ENCODE assay signal across 17 cellular contexts in genomic region chr10:101136007-101136707, GRCh38. TPM values are rescaled to one million over a fixed set of nuclear protein-coding genes. Genes with fewer than 3 reads are reported as not detected.
DNase-seq lines count a peak whose midpoint lies in the region; ATAC-seq and TF ChIP-seq lines count a peak whose summit lies in the region.
"Had no signal": no experiment of that assay in that cellular context is flagged by ENCODE, and none has a peak within 500 bp of the region (broad histone marks: within the 10 kb centered on the region; RNA-seq: fewer than 3 reads in every experiment).

No MANE protein-coding gene starts in this region.

- H3K36me3 ChIP-seq in osteoblast (ENCODE audit: insufficient read depth, low read length), result no peaks in the 10 kb centered on the region

- no peaks in the 10 kb centered on the region for H4K20me1 ChIP-seq in osteoblast (ENCODE audit: insufficient read depth, low read length)

- peaks cover 39% of the 10 kb centered on the region for H3K4me1 Mint-ChIP-seq in activated CD8-positive, alpha-beta T cell treated with anti-CD3 and anti-CD28 coated beads for 36 hours (ENCODE audit: low read depth)
- peaks cover 20% of the 10 kb centered on the region for H3K4me1 Mint-ChIP-seq in activated CD8-positive, alpha-beta T cell treated with anti-CD3 and anti-CD28 coated beads, Interleukin-2, amount 10 ng/mL, durations not matched to agents 7 days and 5 days (ENCODE audit: low read depth)
- peaks cover 46% of the 10 kb centered on the region for H3K4me1 Mint-ChIP-seq in activated naive CD8-positive, alpha-beta T cell (ENCODE audit: low read depth)

- H3K27ac ChIP-seq in osteoblast (ENCODE audit: low read depth, low read length), result no peak overlapping the region
- H3K27ac ChIP-seq in RWPE1, result no peak overlapping the region

- no peak overlapping the region for H2AFZ ChIP-seq in osteoblast (ENCODE audit: low read length)

- H3K27me3 Mint-ChIP-seq in activated CD8-positive, alpha-beta T cell treated with anti-CD3 and anti-CD28 coated beads for 36 hours, result peaks cover 81% of the 10 kb centered on the region
- peaks cover 82% of the 10 kb centered on the region for H3K27me3 Mint-ChIP-seq in activated CD8-positive, alpha-beta T cell treated with anti-CD3 and anti-CD28 coated beads, Interleukin-2, amount 10 ng/mL, durations not matched to agents 7 days and 5 days (ENCODE audit: low read depth)
- peaks cover 50% of the 10 kb centered on the region for H3K27me3 Mint-ChIP-seq in activated naive CD8-positive, alpha-beta T cell

- H3K9me3 ChIP-seq in osteoblast (ENCODE audit: low read depth, low read length), result no peaks in the 10 kb centered on the region

- H3K27ac Mint-ChIP-seq in activated CD8-positive, alpha-beta T cell treated with anti-CD3 and anti-CD28 coated beads for 36 hours, result no peak overlapping the region
- H3K27ac Mint-ChIP-seq in activated CD8-positive, alpha-beta T cell treated with anti-CD3 and anti-CD28 coated beads, Interleukin-2, amount 10 ng/mL, durations not matched to agents 7 days and 5 days, result no peak overlapping the region
- H3K27ac Mint-ChIP-seq in activated naive CD8-positive, alpha-beta T cell, result no peak overlapping the region
- H3K27ac Mint-ChIP-seq: natural killer cell had no signal

- CTCF ChIA-PET in activated CD8-positive, alpha-beta T cell treated with anti-CD3 and anti-CD28 coated beads for 36 hours (lab: Charles Lee), result interaction anchor here (0.8 kb wide), 1 partner anchor 85 kb away, joined by 3 read pairs; no protein-coding TSS in a partner anchor
- CTCF ChIA-PET in activated CD8-positive, alpha-beta T cell treated with anti-CD3 and anti-CD28 coated beads, Interleukin-2, amount 10 ng/mL, durations not matched to agents 7 days and 5 days (lab: Charles Lee), result no interaction called here
- CTCF ChIA-PET in RWPE1 (lab: Yijun Ruan, JAX), result interaction anchor here (7.2 kb wide), 1 partner anchor 39 kb away, joined by 272 read pairs; no protein-coding TSS in a partner anchor

- H3K36me3 Mint-ChIP-seq in activated CD8-positive, alpha-beta T cell treated with anti-CD3 and anti-CD28 coated beads for 36 hours (ENCODE audit: low read depth), result no peaks in the 10 kb centered on the region
- no peaks in the 10 kb centered on the region for H3K36me3 Mint-ChIP-seq in activated CD8-positive, alpha-beta T cell treated with anti-CD3 and anti-CD28 coated beads, Interleukin-2, amount 10 ng/mL, durations not matched to agents 7 days and 5 days (ENCODE audit: low read depth)
- no peaks in the 10 kb centered on the region for H3K36me3 Mint-ChIP-seq in activated naive CD8-positive, alpha-beta T cell
- H3K36me3 Mint-ChIP-seq: natural killer cell had no signal

- no peaks in the 10 kb centered on the region for H3K4me1 ChIP-seq in osteoblast (ENCODE audit: insufficient read depth, low read length)

- peak; percentile 56 for DNase-seq in activated CD8-positive, alpha-beta T cell treated with anti-CD3 and anti-CD28 coated beads for 36 hours
- no peak for DNase-seq in activated CD8-positive, alpha-beta T cell treated with anti-CD3 and anti-CD28 coated beads, Interleukin-2, amount 10 ng/mL, durations not matched to agents 7 days and 5 days
- DNase-seq in HT1080 (ENCODE audit: low read depth) (peak; percentile 43), osteoblast (ENCODE audit: insufficient read length, low spot score, missing footprints) (peak; percentile 73), RWPE1 (ENCODE audit: low spot score) (no peak), OCI-M2 (lab: John Stamatoyannopoulos, UW; ENCODE audit: unreplicated experiment) (no peak)
- DNase-seq: ACHN; natural killer cell; NCI-H2227 treated with DMSO at 0.1 percent for 48 hours; stimulated activated CD4-positive, alpha-beta T cell treated with anti-CD3 and anti-CD28 coated beads, Interleukin-2, amount 100 ng/mL, for 48 hours; trophoblast cell had no signal

- intact Hi-C loops in activated CD8-positive, alpha-beta T cell treated with anti-CD3 and anti-CD28 coated beads for 36 hours (cut with micrococcal nuclease), result loop anchor here (5.0 to 10.0 kb wide), 2 partner anchors 81 to 411 kb away; no protein-coding TSS in a partner anchor

- no peaks in the 10 kb centered on the region for H3K79me2 ChIP-seq in osteoblast (ENCODE audit: insufficient read depth, low read length)

- no peak overlapping the region for H3K4me3 Mint-ChIP-seq in activated CD8-positive, alpha-beta T cell treated with anti-CD3 and anti-CD28 coated beads for 36 hours
- no peak overlapping the region for H3K4me3 Mint-ChIP-seq in activated CD8-positive, alpha-beta T cell treated with anti-CD3 and anti-CD28 coated beads, Interleukin-2, amount 10 ng/mL, durations not matched to agents 7 days and 5 days
- peak overlapping the region; percentile 28 for H3K4me3 Mint-ChIP-seq in activated naive CD8-positive, alpha-beta T cell
- H3K4me3 Mint-ChIP-seq: natural killer cell had no signal

- POLR2A ChIA-PET in activated CD8-positive, alpha-beta T cell treated with anti-CD3 and anti-CD28 coated beads for 36 hours (lab: Charles Lee), result interaction anchor here (1.1 kb wide), 1 partner anchor 13 kb away, joined by 6 read pairs; no protein-coding TSS in a partner anchor
- POLR2A ChIA-PET in activated CD8-positive, alpha-beta T cell treated with anti-CD3 and anti-CD28 coated beads, Interleukin-2, amount 10 ng/mL, durations not matched to agents 7 days and 5 days (lab: Charles Lee), result no interaction called here
- POLR2A ChIA-PET in RWPE1 (lab: Yijun Ruan, JAX; ENCODE audit: low non-redundant PET), result no interaction called here

- no peak overlapping the region for H3K4me3 ChIP-seq in osteoblast (ENCODE audit: insufficient read depth, low read length)
- H3K4me3 ChIP-seq: lung had no signal

- no peak for TF ChIP-seq CTCF in activated CD8-positive, alpha-beta T cell treated with anti-CD3 and anti-CD28 coated beads for 36 hours (IDR thresholded peaks at IDR 0.05)
- TF ChIP-seq CTCF in osteoblast (IDR thresholded peaks at IDR 0.05; ENCODE audit: extremely low read depth, low read depth, low read length), result no peak
- TF ChIP-seq CTCF in RWPE1 (conservative IDR thresholded peaks at IDR 0.05; ENCODE audit: low read depth), result no peak

- ATAC-seq in activated CD8-positive, alpha-beta T cell treated with anti-CD3 and anti-CD28 coated beads for 36 hours, result peak; percentile 28
- no peak for ATAC-seq in activated CD8-positive, alpha-beta T cell treated with anti-CD3 and anti-CD28 coated beads, Interleukin-2, amount 10 ng/mL, durations not matched to agents 7 days and 5 days
- no peak for ATAC-seq in GM19397 (IDR thresholded peaks at IDR 0.05; ENCODE audit: unreplicated experiment)
- ATAC-seq: HepG2, natural killer cell had no signal

- peaks cover 100% of the 10 kb centered on the region for H3K27me3 ChIP-seq in osteoblast (ENCODE audit: insufficient read depth, low read length)

- no peaks in the 10 kb centered on the region for H3K9me3 Mint-ChIP-seq in activated CD8-positive, alpha-beta T cell treated with anti-CD3 and anti-CD28 coated beads for 36 hours
- H3K9me3 Mint-ChIP-seq in activated CD8-positive, alpha-beta T cell treated with anti-CD3 and anti-CD28 coated beads, Interleukin-2, amount 10 ng/mL, durations not matched to agents 7 days and 5 days (ENCODE audit: insufficient read depth), result no peaks in the 10 kb centered on the region
- no peaks in the 10 kb centered on the region for H3K9me3 Mint-ChIP-seq in activated naive CD8-positive, alpha-beta T cell (ENCODE audit: low read depth)
- H3K9me3 Mint-ChIP-seq: natural killer cell had no signal

- no peak overlapping the region for H3K4me2 ChIP-seq in osteoblast (ENCODE audit: insufficient read depth, low read length)

RNA-seq across cellular contexts. Expression of gene TLX1, which starts 5.1 kb away (rescaled TPM):
- not detected for total RNA-seq in activated CD8-positive, alpha-beta T cell treated with anti-CD3 and anti-CD28 coated beads for 36 hours
- total RNA-seq in activated CD8-positive, alpha-beta T cell treated with anti-CD3 and anti-CD28 coated beads, Interleukin-2, amount 10 ng/mL, durations not matched to agents 7 days and 5 days, result not detected
- not detected in 2 replicates for total RNA-seq in HT1080 (2014; rRNA removed; shearing (Covaris generic))
- not detected in 2 replicates for polyA plus RNA-seq in HT1080 (2015; cell fraction: cytosol; rRNA removed)
- polyA plus RNA-seq in HT1080 (2015; cell fraction: nucleus; rRNA removed), result not detected in 2 replicates
- total RNA-seq in osteoblast, result not detected in 2 replicates
- total RNA-seq: fibroblast of villous mesenchyme, lung, natural killer cell, SK-MEL-5 had no signal
- polyA plus RNA-seq: lung had no signal

Comparison
In these comparisons a context has a peak if more than half of its experiments do, and no peak if none do; other contexts are left out.
1. DNase-seq: peak in activated CD8-positive, alpha-beta T cell treated with anti-CD3 and anti-CD28 coated beads for 36 hours (single experiment), HT1080 (single experiment) and osteoblast (single experiment); none in activated CD8-positive, alpha-beta T cell treated with anti-CD3 and anti-CD28 coated beads, Interleukin-2, amount 10 ng/mL, durations not matched to agents 7 days and 5 days (single experiment), RWPE1 (single experiment) and OCI-M2 (single experiment).